ENCODE assay signal across 13 cellular contexts in the genomic region with DNA sequence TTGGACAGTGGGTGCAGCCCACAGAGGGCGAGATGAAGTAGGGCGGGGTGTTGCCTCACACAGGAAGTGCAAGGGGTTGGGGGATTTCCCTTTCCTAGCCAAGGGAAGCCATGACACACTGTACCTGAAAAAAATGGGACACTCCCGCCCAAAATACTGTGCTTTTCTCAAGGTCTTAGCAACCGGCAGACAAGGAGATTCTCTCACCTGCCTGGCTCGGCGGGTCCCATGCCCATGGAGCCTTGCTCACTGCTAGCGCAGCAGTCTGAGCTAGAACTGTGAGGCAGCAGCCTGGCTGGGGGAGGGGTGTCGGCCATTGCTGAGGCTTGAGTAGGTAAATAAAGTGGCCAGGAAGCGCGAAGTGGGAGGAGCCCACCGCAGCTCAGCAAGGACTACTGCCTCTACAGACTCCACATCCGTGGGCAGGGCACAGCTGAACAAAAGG.
DNase-seq lines count a peak whose midpoint lies in the region; ATAC-seq, FAIRE-seq and TF ChIP-seq lines count a peak whose summit lies in the region.
"Had no signal": no experiment of that assay in that cellular context is flagged by ENCODE, and none has a peak within 500 bp of the region (broad histone marks: within the 10 kb centered on the region; RNA-seq: fewer than 3 reads in every experiment).

No MANE protein-coding gene starts in this region.

- peaks cover 78% of the 10 kb centered on the region for H3K36me3 Mint-ChIP-seq in activated naive CD8-positive, alpha-beta T cell treated with anti-CD3 and anti-CD28 coated beads, Interleukin-2, amount 50 U/mL, for 24 hours (ENCODE audit: low read depth)
- peaks cover 39% of the 10 kb centered on the region for H3K36me3 Mint-ChIP-seq in progenitor cell of endocrine pancreas (ENCODE audit: insufficient read depth)

- peaks cover 36% of the 10 kb centered on the region for H3K4me1 Mint-ChIP-seq in activated naive CD8-positive, alpha-beta T cell treated with anti-CD3 and anti-CD28 coated beads, Interleukin-2, amount 50 U/mL, for 24 hours
- H3K4me1 Mint-ChIP-seq in progenitor cell of endocrine pancreas (ENCODE audit: low read depth) = peaks cover 3% of the 10 kb centered on the region

- TF ChIP-seq POLR2A in GM12891 (IDR thresholded peaks at IDR 0.05; ENCODE audit: low read depth, low read length) = no peak

- no peak for ATAC-seq in activated naive CD8-positive, alpha-beta T cell treated with anti-CD3 and anti-CD28 coated beads, Interleukin-2, amount 50 U/mL, for 24 hours
- ATAC-seq in GM21737 (IDR thresholded peaks at IDR 0.05; ENCODE audit: unreplicated experiment) (no peak), HG03280 (IDR thresholded peaks at IDR 0.05; ENCODE audit: unreplicated experiment) (no peak)

- H3K27ac Mint-ChIP-seq in activated naive CD8-positive, alpha-beta T cell treated with anti-CD3 and anti-CD28 coated beads, Interleukin-2, amount 50 U/mL, for 24 hours = no peak overlapping the region
- H3K27ac Mint-ChIP-seq in progenitor cell of endocrine pancreas = no peak overlapping the region

- FAIRE-seq in GM12891 (lab: Jason Lieb, UNC) = peak; percentile 16
- FAIRE-seq: G401.6 had no signal

- H3K9me3 Mint-ChIP-seq in activated naive CD8-positive, alpha-beta T cell treated with anti-CD3 and anti-CD28 coated beads, Interleukin-2, amount 50 U/mL, for 24 hours = peaks cover 25% of the 10 kb centered on the region
- peaks cover 27% of the 10 kb centered on the region for H3K9me3 Mint-ChIP-seq in progenitor cell of endocrine pancreas (ENCODE audit: low read depth)

- no peak overlapping the region for H3K4me3 Mint-ChIP-seq in activated naive CD8-positive, alpha-beta T cell treated with anti-CD3 and anti-CD28 coated beads, Interleukin-2, amount 50 U/mL, for 24 hours
- no peak overlapping the region for H3K4me3 Mint-ChIP-seq in progenitor cell of endocrine pancreas (ENCODE audit: low read depth)

- TF ChIP-seq CTCF in progenitor cell of endocrine pancreas (IDR thresholded peaks at IDR 0.05; ENCODE audit: unreplicated experiment) = no peak

- DNase-seq in GM12891 (ENCODE audit: insufficient read length, low spot score) (no peak), T-helper 9 cell (peak; percentile 22), progenitor cell of endocrine pancreas (ENCODE audit: low spot score, unreplicated experiment) (no peak)
- DNase-seq in activated naive CD8-positive, alpha-beta T cell treated with anti-CD3 and anti-CD28 coated beads, Interleukin-2, amount 50 U/mL, for 24 hours = peak; percentile 10
- DNase-seq in stimulated activated CD8-positive, alpha-beta memory T cell treated with anti-CD3 and anti-CD28 coated beads, Interleukin-12 subunit alpha, Interleukin-12 subunit beta, amount 100 ng/mL, for 4 hours (ENCODE audit: low read depth) = peak; percentile 8
- DNase-seq: C1 segment of cervical spinal cord; effector CD8-positive, alpha-beta T cell; foreskin melanocyte; NCI-H226; OCI-M1 had no signal

- H3K27me3 Mint-ChIP-seq in activated naive CD8-positive, alpha-beta T cell treated with anti-CD3 and anti-CD28 coated beads, Interleukin-2, amount 50 U/mL, for 24 hours = no peaks in the 10 kb centered on the region
- H3K27me3 Mint-ChIP-seq in progenitor cell of endocrine pancreas = no peaks in the 10 kb centered on the region

TF ChIP-seq in GM12891, 5 proteins besides CTCF, POLR2A, EP300 and RAD21:
- TF ChIP-seq POU2F2 (IDR thresholded peaks at IDR 0.05; ENCODE audit: low read depth, low read length) (no peak), TAF1 (IDR thresholded peaks at IDR 0.05; ENCODE audit: low read depth, low read length) (no peak), POLR2AphosphoS5 (IDR thresholded peaks at IDR 0.05; ENCODE audit: low read depth, low read length) (no peak), PAX5 (IDR thresholded peaks at IDR 0.05; ENCODE audit: insufficient read depth, low read length, severe bottlenecking) (no peak), SPI1 (IDR thresholded peaks at IDR 0.05; ENCODE audit: low read depth, low read length) (no peak)

Comparison
In these comparisons a context has a peak if more than half of its experiments do, and no peak if none do; other contexts are left out.
1. DNase-seq: peak in T-helper 9 cell (single experiment), activated naive CD8-positive, alpha-beta T cell treated with anti-CD3 and anti-CD28 coated beads, Interleukin-2, amount 50 U/mL, for 24 hours (single experiment) and stimulated activated CD8-positive, alpha-beta memory T cell treated with anti-CD3 and anti-CD28 coated beads, Interleukin-12 subunit alpha, Interleukin-12 subunit beta, amount 100 ng/mL, for 4 hours (single experiment); none in GM12891 (single experiment) and progenitor cell of endocrine pancreas (single experiment).